8 cellular contexts compared by ENCODE assay signal in the genomic region with DNA sequence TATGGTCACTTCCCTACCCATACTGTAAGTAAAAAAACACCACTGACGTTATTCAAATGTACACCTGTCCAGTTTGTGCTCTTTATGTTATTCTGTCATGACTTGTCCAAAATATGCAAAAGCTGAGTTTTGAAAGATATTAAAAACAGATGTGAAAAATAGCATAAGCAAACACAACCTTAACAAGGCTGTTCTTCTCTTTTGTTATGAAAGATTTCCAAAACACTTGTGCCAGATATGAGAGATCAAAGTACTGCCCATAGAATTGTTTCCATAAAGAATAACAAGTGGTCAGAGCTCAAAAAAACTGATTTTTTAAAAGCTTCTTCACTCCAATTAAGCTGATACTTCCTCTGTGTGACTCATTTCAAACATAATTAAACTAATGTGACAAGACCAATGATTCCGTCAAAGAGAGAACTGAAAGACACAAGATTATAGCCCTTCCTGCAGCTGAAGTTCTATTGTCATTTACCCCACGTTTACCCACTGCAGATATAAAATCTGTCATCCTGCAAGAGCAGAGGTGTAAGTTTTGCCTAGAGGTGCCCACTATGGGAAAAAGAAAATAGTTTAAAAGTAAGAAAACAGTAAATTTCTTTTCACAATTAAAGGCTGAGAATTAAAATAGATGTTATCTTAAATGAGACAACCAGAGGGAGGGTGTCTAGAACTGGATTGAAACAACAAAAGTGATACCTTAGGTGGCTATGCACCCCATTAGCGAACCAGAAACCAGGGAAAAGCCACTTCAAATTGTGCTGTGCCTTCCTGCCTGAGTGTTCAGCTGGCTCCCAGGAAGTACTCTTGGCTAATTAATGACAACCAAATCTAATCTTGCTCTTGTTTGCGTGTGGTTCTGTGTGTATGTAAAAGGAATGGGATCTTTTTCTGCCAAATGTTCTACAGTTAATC.
DNase-seq lines count a peak whose midpoint lies in the region; ATAC-seq and TF ChIP-seq lines count a peak whose summit lies in the region.

No MANE protein-coding gene starts in this region.

- DNase-seq in GM13976 (ENCODE audit: low spot score) (peak; percentile 37), NCI-H1417 treated with DMSO at 0.1 percent for 48 hours (lab: John Stamatoyannopoulos, UW) (peak; percentile 76), epithelial cell of prostate (ENCODE audit: low read depth, low spot score) (no peak), cerebellar nuclear complex (lab: John Stamatoyannopoulos, UW) (no peak), middle frontal gyrus (ENCODE audit: extremely low spot score, low spot score) (no peak), NCI-H524 treated with DMSO at 0.1 percent for 48 hours (lab: John Stamatoyannopoulos, UW) (no peak)
- DNase-seq in stimulated activated CD4-positive, alpha-beta T cell treated with anti-CD3 and anti-CD28 coated beads, Interleukin-12 subunit alpha, Interleukin-12 subunit beta, amount 100 ng/mL, for 4 hours = no peak

- TF ChIP-seq CTCF in GM13976 (IDR thresholded peaks at IDR 0.05; ENCODE audit: borderline replicate concordance, control extremely low read depth, extremely low read depth, insufficient read depth, missing control alignments) = no peak

- peak; percentile 86 for ATAC-seq in HG02588 (IDR thresholded peaks at IDR 0.05; ENCODE audit: unreplicated experiment)

- in situ Hi-C loops in GM13976 (cut with MboI; ENCODE audit: low sequenced_read_pairs, unreplicated experiment) = no loop called here

- H3K27ac ChIP-seq in epithelial cell of prostate = peak overlapping the region; percentile 88

Comparison
In these comparisons a context has a peak if more than half of its experiments do, and no peak if none do; other contexts are left out.
1. DNase-seq: peak in GM13976 (single experiment) and NCI-H1417 treated with DMSO at 0.1 percent for 48 hours (single experiment); none in epithelial cell of prostate (single experiment), stimulated activated CD4-positive, alpha-beta T cell treated with anti-CD3 and anti-CD28 coated beads, Interleukin-12 subunit alpha, Interleukin-12 subunit beta, amount 100 ng/mL, for 4 hours (single experiment), cerebellar nuclear complex (0 of 2), middle frontal gyrus (single experiment) and NCI-H524 treated with DMSO at 0.1 percent for 48 hours (single experiment).